11 cellular contexts compared by ENCODE assay signal in the genomic region with DNA sequence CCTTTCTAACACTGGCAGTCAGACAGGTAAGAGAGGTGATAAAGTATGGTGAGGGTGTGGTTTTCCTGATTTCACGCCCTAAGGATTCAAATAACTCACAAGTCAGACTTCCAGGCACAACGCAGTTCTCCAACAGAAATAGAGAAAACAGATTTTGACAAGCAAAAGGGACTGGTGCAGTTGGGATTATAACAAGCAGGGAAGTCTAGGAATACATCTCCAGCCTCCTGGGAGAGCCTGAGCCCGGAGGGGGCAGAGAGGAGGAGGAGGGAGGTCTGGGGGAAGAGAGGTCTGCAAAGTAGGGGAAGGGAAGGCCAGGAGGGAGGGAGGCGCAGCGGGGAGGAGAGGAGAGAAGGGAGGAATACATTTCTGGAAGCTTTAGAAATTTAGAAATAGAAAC. TPM values are rescaled to one million over a fixed set of nuclear protein-coding genes. Genes with fewer than 3 reads are reported as not detected.
DNase-seq lines count a peak whose midpoint lies in the region; ATAC-seq and TF ChIP-seq lines count a peak whose summit lies in the region.
"Had no signal": no experiment of that assay in that cellular context is flagged by ENCODE, and none has a peak within 500 bp of the region (broad histone marks: within the 10 kb centered on the region; RNA-seq: fewer than 3 reads in every experiment).

No MANE protein-coding gene starts in this region.

- H3K4me1 Mint-ChIP-seq in H9, result peaks cover 23 to 31% of the 10 kb centered on the region in 2 experiments

- peak overlapping the region in 2 of 4 donors; percentile 64 to 66 for H3K4me3 ChIP-seq in Peyer's patch
- H3K4me3 ChIP-seq in foreskin fibroblast (ENCODE audit: low read depth in 1 of 2, low read length in 2 of 2), result peak overlapping the region; percentile 65
- no peak overlapping the region for H3K4me3 ChIP-seq in sigmoid colon

- intact Hi-C loops in sigmoid colon (cut with DNase I), result loop anchor here (5.0 kb wide), 1 partner anchor 46 kb away; a partner anchor contains a TSS

- H3K27me3 ChIP-seq in H9 (ENCODE audit: insufficient read depth, low read length), result no peaks in the 10 kb centered on the region
- no peaks in the 10 kb centered on the region for H3K27me3 ChIP-seq in Peyer's patch
- no peaks in the 10 kb centered on the region for H3K27me3 ChIP-seq in sigmoid colon

- H3K27me3 Mint-ChIP-seq in H9 (ENCODE audit: low read depth), result peaks cover 23% of the 10 kb centered on the region

- no peak overlapping the region for H2AFZ ChIP-seq in H9 (ENCODE audit: low read length)

- H3K56ac ChIP-seq in H9 (ENCODE audit: insufficient read length, low read depth, low read length), result no peak overlapping the region

- H4K91ac ChIP-seq in H9 (ENCODE audit: insufficient read length, low read depth, low read length), result no peak overlapping the region

- no peak overlapping the region for H4K5ac ChIP-seq in H9 (ENCODE audit: insufficient read length, low read depth, low read length)

- no peaks in the 10 kb centered on the region for H3K79me2 ChIP-seq in H9 (ENCODE audit: insufficient read depth, low read length)

- TF ChIP-seq CTCF in H9 (conservative IDR thresholded peaks at IDR 0.05) (no peak), Peyer's patch (IDR thresholded peaks at IDR 0.05) (no peak), foreskin fibroblast (IDR thresholded peaks at IDR 0.05; ENCODE audit: low read depth, low read length) (no peak), sigmoid colon (IDR thresholded peaks at IDR 0.05) (no peak), GM10248 (IDR thresholded peaks at IDR 0.05; ENCODE audit: control extremely low read depth, extremely low read depth, low read depth, missing control alignments) (no peak)

- H2BK20ac ChIP-seq in H9 (ENCODE audit: low read depth, low read length, poor library complexity, severe bottlenecking), result no peak overlapping the region

- H3K23me2 ChIP-seq in H9 (ENCODE audit: insufficient read length, low read depth, low read length, poor library complexity, severe bottlenecking), result peaks cover 13% of the 10 kb centered on the region

- no peak overlapping the region for H2BK15ac ChIP-seq in H9 (ENCODE audit: low read depth, low read length)

- DNase-seq in H9 (no peak), Peyer's patch (no peak), foreskin fibroblast (no peak), sigmoid colon (peak; percentile 32), GM10248 (ENCODE audit: extremely low spot score) (no peak), cerebellar nuclear complex (lab: John Stamatoyannopoulos, UW) (no peak), NCI-H2107 (lab: John Stamatoyannopoulos, UW) (no peak)
- DNase-seq: activated effector memory CD4-positive, alpha-beta T cell treated with Interleukin-2 at 50 U/mL for 16 hours; NCI-H1930; SHP77 had no signal

- H4K8ac ChIP-seq in H9 (replicated peaks; ENCODE audit: insufficient read length, low read depth, low read length), result no peak overlapping the region

- H3K36me3 Mint-ChIP-seq in H9 (ENCODE audit: insufficient read depth in 1 of 3, low read depth in 3 of 3), result peaks cover 2 to 14% (median 12%) of the 10 kb centered on the region in 3 experiments; a peak in 5 of 7 replicates

- no peak overlapping the region for H3K18ac ChIP-seq in H9 (ENCODE audit: insufficient read length, low read depth, low read length)

- no peak overlapping the region for H3K9ac ChIP-seq in H9 (ENCODE audit: extremely low read depth, insufficient read length, low read length)

- no peak overlapping the region for H2BK12ac ChIP-seq in H9 (ENCODE audit: insufficient read length, low read depth, low read length)

- H4K20me1 ChIP-seq in H9 (ENCODE audit: control insufficient read depth, insufficient read depth, insufficient read length), result no peaks in the 10 kb centered on the region

- POLR2A ChIA-PET in GM10248 (lab: Yijun Ruan, JAX), result no interaction called here

- peak overlapping the region; percentile 80 to 93 for H3K4me3 Mint-ChIP-seq in H9

- ATAC-seq in HG03039 (IDR thresholded peaks at IDR 0.05; ENCODE audit: unreplicated experiment), result no peak

- no peak overlapping the region for H2BK120ac ChIP-seq in H9 (ENCODE audit: low read depth, low read length, poor library complexity, severe bottlenecking)

- no peaks in the 10 kb centered on the region for H3K79me1 ChIP-seq in H9 (ENCODE audit: insufficient read depth, low read depth, low read length, poor library complexity, severe bottlenecking)

- no peak overlapping the region for H3T11ph ChIP-seq in H9 (ENCODE audit: low read length)

- no CpG with 5 or more reads among the region's 5 CpGs for WGBS in H9 (ENCODE audit: extremely low coverage, insufficient read length, low lambda C conversion rate)
- WGBS in sigmoid colon, 2 donors, result 22 to 72% methylated on average over 5 of the region's 5 CpGs

- peaks cover 2 to 7% of the 10 kb centered on the region in 2 experiments; a peak in 3 of 5 replicates for H3K9me3 Mint-ChIP-seq in H9

- no peak overlapping the region for H3K23ac ChIP-seq in H9 (ENCODE audit: insufficient read length, low read depth, low read length)

- H3K27ac ChIP-seq in H9 (ENCODE audit: insufficient read length, low read depth, low read length) (no peak overlapping the region), Peyer's patch (peak overlapping the region in 3 of 4 donors; percentile 72 to 94 (median 89)), sigmoid colon (no peak overlapping the region)

- no peak overlapping the region for H2AK5ac ChIP-seq in H9 (ENCODE audit: insufficient read length, low read length)

- no peak overlapping the region for H2BK5ac ChIP-seq in H9 (ENCODE audit: insufficient read length, low read length)

- H3K36me3 ChIP-seq in Peyer's patch (no peaks in the 10 kb centered on the region), sigmoid colon (no peaks in the 10 kb centered on the region)

- no peaks in the 10 kb centered on the region for H3K9me3 ChIP-seq in H9 (ENCODE audit: control insufficient read depth, low read depth, low read length)
- H3K9me3 ChIP-seq in Peyer's patch, result no peaks in the 10 kb centered on the region
- no peaks in the 10 kb centered on the region for H3K9me3 ChIP-seq in sigmoid colon

- no peak overlapping the region for H3K4ac ChIP-seq in H9 (ENCODE audit: low read depth, low read length)

- peak overlapping the region; percentile 99 for H3K4me2 ChIP-seq in H9 (ENCODE audit: insufficient read depth, insufficient read length, low read length)

- no peak overlapping the region for H3K14ac ChIP-seq in H9 (ENCODE audit: insufficient read depth, low read length)

- CTCF ChIA-PET in GM10248 (lab: Yijun Ruan, JAX), result no interaction called here

- TF ChIP-seq POLR2A in Peyer's patch (IDR thresholded peaks at IDR 0.05), result peak; percentile 22 to 60
- TF ChIP-seq POLR2A in sigmoid colon (IDR thresholded peaks at IDR 0.05), result no peak

- no peak overlapping the region for H3K27ac Mint-ChIP-seq in H9

- H3K4me1 ChIP-seq in H9 (ENCODE audit: insufficient read depth, low read length) (peaks cover 3% of the 10 kb centered on the region; the same call in 1 of the 2 replicates), Peyer's patch (peaks cover 0 to 23% (median 0%) of the 10 kb centered on the region in 4 donors), sigmoid colon (peaks cover 0 to 21% (median 13%) of the 10 kb centered on the region in 4 donors)

- TF ChIP-seq EP300 in sigmoid colon (IDR thresholded peaks at IDR 0.05), result no peak

RNA-seq across cellular contexts. Expression of a gene that starts 1.6 kb away (rescaled TPM):
- total RNA-seq in H9 (2021) (12.2 and 12.6 TPM in 2 replicates), Peyer's patch (100 to 1,000 TPM in 3 of 4 donors, 10 to 100 TPM in 1; 17.3 to 166 (median 120) TPM), sigmoid colon (10 to 100 TPM in 3 of 4 donors, 1 to 10 TPM in 1; 8.1 to 21.3 (median 11.4) TPM)
- 100 to 1,000 TPM in 2 of 3 donors, 10 to 100 TPM in 1; 85.8 to 261 (median 169) TPM for polyA plus RNA-seq in sigmoid colon

RNA-seq across cellular contexts. Expression of a gene that starts 47.4 kb away (rescaled TPM):
- total RNA-seq in H9 (2021) (114 and 118 TPM in 2 replicates), Peyer's patch (100 to 1,000 TPM in 3 of 4 donors, 10 to 100 TPM in 1; 88.3 to 228 (median 174) TPM), sigmoid colon (100 to 1,000 TPM in 1 of 4 donors, 10 to 100 TPM in 3; 77.0 to 108 (median 92.1) TPM)
- polyA plus RNA-seq in sigmoid colon, result 10 to 100 TPM in 2 of 3 donors, 1 to 10 TPM in 1; 6.0 to 42.2 (median 11.4) TPM

RNA-seq across cellular contexts. Expression of a gene that starts 56.0 kb away (rescaled TPM):
- total RNA-seq in H9 (2021) (530 and 532 TPM in 2 replicates), Peyer's patch (100 to 1,000 TPM in 1 of 4 donors, 10 to 100 TPM in 3; 61.9 to 113 (median 81.0) TPM), sigmoid colon (100 to 1,000 TPM in 2 of 4 donors, 10 to 100 TPM in 2; 63.4 to 124 (median 107) TPM)
- polyA plus RNA-seq in sigmoid colon, result 100 to 1,000 TPM; 119 to 198 (median 166) TPM

RNA-seq across cellular contexts. Expression of a gene that starts 56.4 kb away (rescaled TPM):
- total RNA-seq in H9 (2021) (10.5 and 11.0 TPM in 2 replicates), Peyer's patch (10 to 100 TPM; 14.9 to 25.6 (median 21.3) TPM), sigmoid colon (10 to 100 TPM; 16.8 to 36.3 (median 22.6) TPM)
- 10 to 100 TPM in 2 of 3 donors, 1 to 10 TPM in 1; 4.8 to 11.6 (median 10.6) TPM for polyA plus RNA-seq in sigmoid colon

Comparison
In these comparisons a context has a peak if more than half of its experiments do, and no peak if none do; other contexts are left out.
1. H3K27ac ChIP-seq: peak in Peyer's patch (3 of 4); none in H9 (single experiment) and sigmoid colon (0 of 4).
2. H3K4me3 ChIP-seq: peak in foreskin fibroblast (2 of 2); none in sigmoid colon (0 of 4).
3. POLR2A ChIP-seq: peak in Peyer's patch (2 of 2); none in sigmoid colon (0 of 2).